9 cellular contexts compared by ENCODE assay signal in genomic region chr1:43367026-43367903, GRCh38. TPM values are rescaled to one million over a fixed set of nuclear protein-coding genes. Genes with fewer than 3 reads are reported as not detected.
A peak's percentile ranks its signal among the peaks of the same experiment; 100 is the strongest.
DNase-seq lines count a peak whose midpoint lies in the region; ATAC-seq, FAIRE-seq and TF ChIP-seq lines count a peak whose summit lies in the region.
"Had no signal": no experiment of that assay in that cellular context is flagged by ENCODE, and none has a peak within 500 bp of the region (broad histone marks: within the 10 kb centered on the region; RNA-seq: fewer than 3 reads in every experiment).

No MANE protein-coding gene starts in this region.

- 0 to 1% methylated on average over 24 to 35 of the region's 48 CpGs for WGBS in body of pancreas, 2 donors

- H3K4me3 ChIP-seq in SK-N-MC (peak overlapping the region; percentile 95), body of pancreas (peak overlapping the region; percentile 54 to 69), keratinocyte (ENCODE audit: control insufficient read depth in 2 of 3, extremely low read depth in 1 of 3, insufficient read depth in 2 of 3, low read depth in 1 of 3, low read length in 3 of 3) (peak overlapping the region; percentile 67 to 92 (median 79))

- H3K9me3 ChIP-seq in SK-N-MC (ENCODE audit: low read depth, low read length) (no peaks in the 10 kb centered on the region), body of pancreas (no peaks in the 10 kb centered on the region), keratinocyte (ENCODE audit: control insufficient read depth, low read depth, low read length) (no peaks in the 10 kb centered on the region)

- H3K9ac ChIP-seq in SK-N-MC (ENCODE audit: insufficient read length), result peak overlapping the region; percentile 63
- H3K9ac ChIP-seq in keratinocyte (ENCODE audit: control insufficient read depth, extremely low read depth, insufficient read depth, low read length), result peak overlapping the region; percentile 82

- H3K9me1 ChIP-seq in keratinocyte (ENCODE audit: control insufficient read depth, extremely low read depth, insufficient read depth, low read length), result no peaks in the 10 kb centered on the region

- H2AFZ ChIP-seq in keratinocyte (ENCODE audit: control insufficient read depth, low read length), result no peak overlapping the region

- peak; percentile 79 for DNase-seq in Right ventricle myocardium inferior (ENCODE audit: missing footprints)
- no peak for DNase-seq in cardiac septum (ENCODE audit: low spot score)
- no peak for DNase-seq in SK-N-MC (ENCODE audit: low read depth, low spot score)
- DNase-seq in body of pancreas, result peak in 3 of 4 donors; percentile 20 to 32 (median 25)
- no peak for DNase-seq in keratinocyte (ENCODE audit: low read depth, low spot score)
- peak; percentile 46 for DNase-seq in stimulated activated CD4-positive, alpha-beta T cell treated with anti-CD3 and anti-CD28 coated beads, Interleukin-4, amount 100 ng/mL, for 1 hour
- no peak for DNase-seq in HT-29 (ENCODE audit: low spot score)

- H3K4me2 ChIP-seq in keratinocyte (ENCODE audit: control insufficient read depth, extremely low read depth, insufficient read depth, low read depth, low read length), result peak overlapping the region; percentile 99

- no peak for TF ChIP-seq POLR2A in body of pancreas (IDR thresholded peaks at IDR 0.05)

- intact Hi-C loops in Right ventricle myocardium inferior (cut with DNase I), result loop anchor here (5.0 kb wide), 1 partner anchor 65 kb away; the partner anchor contains the start of gene TIE1
- intact Hi-C loops in cardiac septum (cut with DNase I), result loop anchor here (5.0 kb wide), 1 partner anchor 85 kb away; the partner anchor contains the start of gene HYI
- intact Hi-C loops in body of pancreas (cut with DNase I), result loop anchor here (10.0 kb wide), 1 partner anchor 132 kb away; no protein-coding TSS in a partner anchor

- H3K36me3 ChIP-seq in SK-N-MC (ENCODE audit: insufficient read depth, low read length) (peaks cover 27% of the 10 kb centered on the region), body of pancreas (replicated peaks in 1 of 2; ENCODE audit: insufficient read depth in 1 of 2, low read depth in 2 of 2) (peaks cover 0 to 18% of the 10 kb centered on the region in 2 donors), keratinocyte (ENCODE audit: control insufficient read depth in 2 of 2, extremely low read depth in 1 of 2, insufficient read depth in 2 of 2, low read length in 2 of 2) (peaks cover 17 to 23% of the 10 kb centered on the region in 2 experiments)

- H3K4me1 ChIP-seq in body of pancreas (peaks cover 28% of the 10 kb centered on the region), keratinocyte (ENCODE audit: control insufficient read depth, extremely low read depth, insufficient read depth, low read length) (peaks cover 49% of the 10 kb centered on the region)

- H3K27ac ChIP-seq in SK-N-MC (no peak overlapping the region), body of pancreas (peak overlapping the region; percentile 84 to 94 (median 90)), keratinocyte (ENCODE audit: control insufficient read depth, insufficient read depth, low read length) (peak overlapping the region; percentile 75)

- H3K27me3 ChIP-seq in body of pancreas, result no peaks in the 10 kb centered on the region
- H3K27me3 ChIP-seq in keratinocyte (ENCODE audit: control insufficient read depth, extremely low read depth, insufficient read depth, low read length), result no peaks in the 10 kb centered on the region

- ATAC-seq in Right ventricle myocardium inferior, result peak; percentile 14
- peak; percentile 32 for ATAC-seq in HG03064 (IDR thresholded peaks at IDR 0.05; ENCODE audit: low read depth, unreplicated experiment)
- no peak for ATAC-seq in body of pancreas

- peaks cover 52% of the 10 kb centered on the region for H3K79me2 ChIP-seq in keratinocyte (ENCODE audit: control insufficient read depth, insufficient read depth, low read length)

- peaks cover 3% of the 10 kb centered on the region for H4K20me1 ChIP-seq in keratinocyte (ENCODE audit: control insufficient read depth, extremely low read depth, insufficient read depth, low read length)

- TF ChIP-seq CTCF in body of pancreas (IDR thresholded peaks at IDR 0.05), result peak in 1 of 7 experiments; percentile 20
- TF ChIP-seq CTCF in keratinocyte (optimal IDR thresholded peaks at IDR 0.05 in 1 of 3, IDR thresholded peaks at IDR 0.05 in 1 of 3, conservative IDR thresholded peaks at IDR 0.05 in 1 of 3; ENCODE audit: extremely low read depth in 1 of 3, insufficient read depth in 2 of 3, low read length in 3 of 3), result no peak

- no peak for FAIRE-seq in keratinocyte (lab: Jason Lieb, UNC)

- dilution Hi-C loops in keratinocyte (cut with MboI; ENCODE audit: extremely low pct_ligation_motif_present, low sequenced_read_pairs), result no loop called here

RNA-seq across cellular contexts. Expression of gene ELOVL1, which starts 0.5 kb away (rescaled TPM):
- total RNA-seq in Right ventricle myocardium inferior (34.4 TPM), cardiac septum (37.8 TPM), body of pancreas (10 to 100 TPM; 17.5 to 21.8 TPM)
- 277 to 331 TPM (median 283 TPM) in 3 replicates for polyA plus RNA-seq in keratinocyte
- polyA plus RNA-seq in keratinocyte (2011; ENCODE audit: low read depth), result 61.1 TPM
- polyA plus RNA-seq in keratinocyte (2011; cell fraction: cytosol; rRNA removed), result 172 and 242 TPM in 2 replicates
- polyA plus RNA-seq in keratinocyte (2011; cell fraction: nucleus; rRNA removed), result 291 and 315 TPM in 2 replicates
- 181 and 389 TPM in 2 replicates for polyA plus RNA-seq in keratinocyte (2012; ENCODE audit: low replicate concordance)
- polyA minus RNA-seq in keratinocyte, result 167 to 242 TPM (median 175 TPM) in 3 replicates
- polyA minus RNA-seq in keratinocyte (2011; cell fraction: cytosol; rRNA and poly(A)+ RNA removed), result 112 TPM
- polyA minus RNA-seq in keratinocyte (2011; cell fraction: nucleus; rRNA and poly(A)+ RNA removed), result 91.7 and 106 TPM in 2 replicates
- 160 and 176 TPM in 2 replicates for total RNA-seq in HT-29 (2014; rRNA removed; shearing (Covaris generic))

RNA-seq across cellular contexts. Expression of gene CDC20, which starts 8.5 kb away (rescaled TPM):
- total RNA-seq in Right ventricle myocardium inferior (1.6 TPM), cardiac septum (0.78 TPM), body of pancreas (1 to 10 TPM in 1 of 2 donors, not detected in 1; 2.3 TPM)
- 13.6 to 102 TPM (median 84.2 TPM) in 3 replicates for polyA plus RNA-seq in keratinocyte
- 0.67 TPM for polyA plus RNA-seq in keratinocyte (2011; ENCODE audit: low read depth)
- 28.1 and 35.5 TPM in 2 replicates for polyA plus RNA-seq in keratinocyte (2011; cell fraction: cytosol; rRNA removed)
- 16.0 and 25.4 TPM in 2 replicates for polyA plus RNA-seq in keratinocyte (2011; cell fraction: nucleus; rRNA removed)
- 1.7 and 97.6 TPM in 2 replicates for polyA plus RNA-seq in keratinocyte (2012; ENCODE audit: low replicate concordance)
- polyA minus RNA-seq in keratinocyte, result 19.5 to 267 TPM (median 125 TPM) in 3 replicates
- 29.9 TPM for polyA minus RNA-seq in keratinocyte (2011; cell fraction: cytosol; rRNA and poly(A)+ RNA removed)
- polyA minus RNA-seq in keratinocyte (2011; cell fraction: nucleus; rRNA and poly(A)+ RNA removed), result 6.6 and 9.9 TPM in 2 replicates
- total RNA-seq in HT-29 (2014; rRNA removed; shearing (Covaris generic)), result 278 and 304 TPM in 2 replicates

RNA-seq across cellular contexts. Expression of gene MED8, which starts 22.3 kb away (rescaled TPM):
- total RNA-seq in Right ventricle myocardium inferior, result 18.0 TPM
- 17.9 TPM for total RNA-seq in cardiac septum
- 10 to 100 TPM; 19.4 to 22.1 TPM for total RNA-seq in body of pancreas
- polyA plus RNA-seq in keratinocyte, result 11.1 to 28.7 TPM (median 14.3 TPM) in 3 replicates
- polyA plus RNA-seq in keratinocyte (2011; ENCODE audit: low read depth), result 50.1 TPM
- polyA plus RNA-seq in keratinocyte (2011; cell fraction: cytosol; rRNA removed), result 17.2 and 22.3 TPM in 2 replicates
- polyA plus RNA-seq in keratinocyte (2011; cell fraction: nucleus; rRNA removed), result 17.7 and 22.2 TPM in 2 replicates
- polyA plus RNA-seq in keratinocyte (2012; ENCODE audit: low replicate concordance), result 28.0 and 42.0 TPM in 2 replicates
- 6.9 to 19.1 TPM (median 11.9 TPM) in 3 replicates for polyA minus RNA-seq in keratinocyte
- 10.0 TPM for polyA minus RNA-seq in keratinocyte (2011; cell fraction: cytosol; rRNA and poly(A)+ RNA removed)
- 3.6 and 6.7 TPM in 2 replicates for polyA minus RNA-seq in keratinocyte (2011; cell fraction: nucleus; rRNA and poly(A)+ RNA removed)
- total RNA-seq in HT-29 (2014; rRNA removed; shearing (Covaris generic)), result 33.9 and 36.5 TPM in 2 replicates

RNA-seq across cellular contexts. Expression of gene SZT2, which starts 22.4 kb away (rescaled TPM):
- 22.5 TPM for total RNA-seq in Right ventricle myocardium inferior
- 35.7 TPM for total RNA-seq in cardiac septum
- total RNA-seq in body of pancreas, result 10 to 100 TPM; 25.9 to 61.6 TPM
- polyA plus RNA-seq in keratinocyte, result 5.9 to 6.7 TPM (median 6.1 TPM) in 3 replicates
- polyA plus RNA-seq in keratinocyte (2011; ENCODE audit: low read depth), result 5.7 TPM
- polyA plus RNA-seq in keratinocyte (2011; cell fraction: cytosol; rRNA removed), result 2.6 and 2.8 TPM in 2 replicates
- 39.1 and 48.7 TPM in 2 replicates for polyA plus RNA-seq in keratinocyte (2011; cell fraction: nucleus; rRNA removed)
- polyA plus RNA-seq in keratinocyte (2012; ENCODE audit: low replicate concordance), result 7.4 and 8.6 TPM in 2 replicates
- polyA minus RNA-seq in keratinocyte, result 33.6 to 55.6 TPM (median 44.6 TPM) in 3 replicates
- 3.6 TPM for polyA minus RNA-seq in keratinocyte (2011; cell fraction: cytosol; rRNA and poly(A)+ RNA removed)
- polyA minus RNA-seq in keratinocyte (2011; cell fraction: nucleus; rRNA and poly(A)+ RNA removed), result 38.3 and 53.9 TPM in 2 replicates
- 17.5 and 21.9 TPM in 2 replicates for total RNA-seq in HT-29 (2014; rRNA removed; shearing (Covaris generic))

RNA-seq across cellular contexts. Expression of gene MPL, which starts 29.6 kb away (rescaled TPM):
- 0.73 TPM for total RNA-seq in Right ventricle myocardium inferior
- total RNA-seq in cardiac septum, result 1.6 TPM
- total RNA-seq in body of pancreas, result not detected
- polyA plus RNA-seq in keratinocyte, result 0.07 TPM in 1 of 3 replicates, not detected in the others
- not detected for polyA plus RNA-seq in keratinocyte (2011; ENCODE audit: low read depth)
- polyA plus RNA-seq in keratinocyte (2011; cell fraction: cytosol; rRNA removed), result 0.04 TPM in 1 of 2 replicates, not detected in the other
- not detected in 2 replicates for polyA plus RNA-seq in keratinocyte (2011; cell fraction: nucleus; rRNA removed)
- not detected in 2 replicates for polyA plus RNA-seq in keratinocyte (2012; ENCODE audit: low replicate concordance)
- polyA minus RNA-seq in keratinocyte, result 1.3 to 3.4 TPM in 2 of 3 replicates, not detected in the other
- not detected for polyA minus RNA-seq in keratinocyte (2011; cell fraction: cytosol; rRNA and poly(A)+ RNA removed)
- not detected in 2 replicates for polyA minus RNA-seq in keratinocyte (2011; cell fraction: nucleus; rRNA and poly(A)+ RNA removed)
- 0.79 TPM in 1 of 2 replicates, not detected in the other for total RNA-seq in HT-29 (2014; rRNA removed; shearing (Covaris generic))
- total RNA-seq: pulmonary artery endothelial cell had no signal

Comparison
In these comparisons a context has a peak if more than half of its experiments do, and no peak if none do; other contexts are left out.
1. DNase-seq: peak in Right ventricle myocardium inferior (single experiment), body of pancreas (3 of 4) and stimulated activated CD4-positive, alpha-beta T cell treated with anti-CD3 and anti-CD28 coated beads, Interleukin-4, amount 100 ng/mL, for 1 hour (single experiment); none in cardiac septum (single experiment), SK-N-MC (single experiment), keratinocyte (single experiment) and HT-29 (single experiment).
2. RNA of gene CDC20, which starts 8.5 kb away (total RNA-seq): 278 to 304 TPM in HT-29; 2.3 TPM in body of pancreas, 1.6 TPM in Right ventricle myocardium inferior (single experiment) and 0.78 TPM in cardiac septum (single experiment); every median in the first group is over 10 times any median in the second.
3. Peak in every context shown above with its lines, with median percentiles within 50 percentile points of each other: H3K4me3 ChIP-seq.